Comparison of ENCODE assay signal across 31 cellular contexts in the genomic region with DNA sequence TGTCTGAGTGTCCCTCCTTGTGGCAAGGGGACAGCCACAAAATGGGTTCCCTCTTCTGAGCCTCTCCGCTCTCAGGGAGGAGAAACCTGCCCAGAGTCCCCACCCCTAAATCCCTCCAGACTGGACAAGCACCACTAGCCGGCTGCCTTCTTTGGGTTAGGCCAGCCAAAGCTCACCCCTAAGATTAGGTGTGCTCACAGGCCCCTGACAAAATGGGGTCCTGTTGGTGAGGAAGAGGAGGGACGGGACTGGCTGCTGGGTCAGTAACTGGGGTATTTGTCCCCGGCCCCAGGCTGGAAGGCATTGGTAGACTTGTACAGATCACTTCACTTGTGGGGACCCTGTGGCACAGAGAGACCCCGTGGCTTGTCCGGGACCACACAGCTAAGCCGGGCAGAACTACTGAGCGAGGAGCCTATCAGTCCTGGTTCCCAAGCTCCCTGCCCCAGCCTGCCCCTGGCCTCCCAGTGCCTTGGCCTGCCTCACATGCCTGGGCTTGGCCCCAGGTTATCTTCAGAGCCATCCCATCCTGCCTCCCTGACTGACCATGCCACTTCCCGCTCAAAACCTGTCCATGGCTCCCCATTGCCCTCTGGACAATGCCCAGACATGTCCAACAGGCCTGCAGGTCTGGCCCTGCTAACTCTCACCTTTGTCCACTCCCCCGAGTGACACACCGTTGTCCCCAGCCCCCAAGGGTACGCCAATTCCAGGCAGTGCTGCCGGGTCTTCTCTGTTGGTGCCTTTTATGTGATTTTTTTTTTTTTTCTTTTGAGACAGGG. TPM values are rescaled to one million over a fixed set of nuclear protein-coding genes. Genes with fewer than 3 reads are reported as not detected.
A peak's percentile ranks its signal among the peaks of the same experiment; 100 is the strongest.
DNase-seq lines count a peak whose midpoint lies in the region; ATAC-seq and TF ChIP-seq lines count a peak whose summit lies in the region.
"Had no signal": no experiment of that assay in that cellular context is flagged by ENCODE, and none has a peak within 500 bp of the region (broad histone marks: within the 10 kb centered on the region; RNA-seq: fewer than 3 reads in every experiment).

No MANE protein-coding gene starts in this region.

- H3K9me3 Mint-ChIP-seq in WTC11 (no peaks in the 10 kb centered on the region), memory B cell (no peaks in the 10 kb centered on the region)
- H3K9me3 Mint-ChIP-seq: activated naive CD8-positive, alpha-beta T cell treated with anti-CD3 and anti-CD28 coated beads, Interleukin-2, amount 10 ng/mL, durations not matched to agents 7 days and 5 days; activated T-cell treated with anti-CD3 and anti-CD28 coated beads, Interleukin-2, amount 50 U/mL, for 72 hours; endodermal cell; nephron progenitor cell had no signal

- intact Hi-C loops in mammary epithelial cell (cut with micrococcal nuclease) = no loop called here
- intact Hi-C loops in breast epithelium (cut with DNase I; ENCODE audit: low total_unique reads) = no loop called here
- intact Hi-C loops in upper lobe of right lung (cut with DNase I) = no loop called here
- intact Hi-C loops in sciatic nerve (cut with DNase I) = no loop called here

- no peaks in the 10 kb centered on the region for H3K9me3 ChIP-seq in mammary epithelial cell (replicated peaks; ENCODE audit: insufficient read depth, low read length)
- H3K9me3 ChIP-seq in breast epithelium = no peaks in the 10 kb centered on the region
- no peaks in the 10 kb centered on the region for H3K9me3 ChIP-seq in upper lobe of right lung
- H3K9me3 ChIP-seq: ascending aorta, BLaER1, spleen, upper lobe of left lung had no signal

- no peak for TF ChIP-seq POLR2A in breast epithelium (IDR thresholded peaks at IDR 0.05)

- H3K27me3 ChIP-seq in mammary epithelial cell (ENCODE audit: insufficient read depth, low read length) = peaks cover 3% of the 10 kb centered on the region
- H3K27me3 ChIP-seq in breast epithelium = peaks cover 6 to 24% of the 10 kb centered on the region in 2 donors
- H3K27me3 ChIP-seq in upper lobe of right lung = peaks cover 36% of the 10 kb centered on the region

- dilution Hi-C loops in mammary epithelial cell (cut with HindIII; ENCODE audit: low sequenced_read_pairs) = no loop called here

- no TSS peak for BruUV-seq in mammary epithelial cell (replicated peaks; lab: Mats Ljungman, UMichigan)

- TF ChIP-seq CTCF in mammary epithelial cell (conservative IDR thresholded peaks at IDR 0.05 in 1 of 2, IDR thresholded peaks at IDR 0.05 in 1 of 2; ENCODE audit: extremely low read depth in 1 of 2, insufficient read depth in 1 of 2, low read depth in 1 of 2, low read length in 2 of 2) (no peak), breast epithelium (IDR thresholded peaks at IDR 0.05) (no peak), WTC11 (IDR thresholded peaks at IDR 0.05) (no peak), upper lobe of right lung (IDR thresholded peaks at IDR 0.05) (no peak)

- no peak overlapping the region for H3K27ac ChIP-seq in mammary epithelial cell (ENCODE audit: insufficient read depth, low read depth, low read length)
- no peak overlapping the region for H3K27ac ChIP-seq in breast epithelium
- no peak overlapping the region for H3K27ac ChIP-seq in upper lobe of right lung
- H3K27ac ChIP-seq: ascending aorta, BLaER1, SK-N-MC, upper lobe of left lung had no signal

- H3K79me2 ChIP-seq in mammary epithelial cell (ENCODE audit: insufficient read depth, low read length) = no peaks in the 10 kb centered on the region

- POLR2A ChIA-PET in WTC11 (lab: Charles Lee) = interaction anchor here (0.7 kb wide), 1 partner anchor 8 kb away, joined by 3 read pairs; no protein-coding TSS in a partner anchor

- peak overlapping the region; percentile 86 for H2AFZ ChIP-seq in mammary epithelial cell (ENCODE audit: low read depth, low read length)

- H3K4me3 Mint-ChIP-seq in WTC11 (no peak overlapping the region), memory B cell (no peak overlapping the region)
- H3K4me3 Mint-ChIP-seq: activated CD8-positive, alpha-beta memory T cell treated with anti-CD3 and anti-CD28 coated beads, Interleukin-2, amount 10 ng/mL, durations not matched to agents 7 days and 5 days; activated naive CD8-positive, alpha-beta T cell treated with anti-CD3 and anti-CD28 coated beads, Interleukin-2, amount 10 ng/mL, durations not matched to agents 7 days and 5 days; endodermal cell; nephron progenitor cell had no signal

- H3K36me3 ChIP-seq in mammary epithelial cell (ENCODE audit: insufficient read depth, low read length) (no peaks in the 10 kb centered on the region), breast epithelium (no peaks in the 10 kb centered on the region), upper lobe of right lung (no peaks in the 10 kb centered on the region)
- H3K36me3 ChIP-seq: ascending aorta, BLaER1, spleen, upper lobe of left lung had no signal

- H3K27ac Mint-ChIP-seq in WTC11 (peak overlapping the region; percentile 41; the same call in 1 of the 2 replicates), memory B cell (peak overlapping the region; percentile 84)
- H3K27ac Mint-ChIP-seq: activated CD8-positive, alpha-beta memory T cell treated with anti-CD3 and anti-CD28 coated beads, Interleukin-2, amount 10 ng/mL, durations not matched to agents 7 days and 5 days; activated T-cell treated with anti-CD3 and anti-CD28 coated beads, Interleukin-2, amount 50 U/mL, for 72 hours; endodermal cell; nephron progenitor cell had no signal

- no peak overlapping the region for H3K4me2 ChIP-seq in mammary epithelial cell (ENCODE audit: insufficient read depth, low read depth, low read length)

- H3K4me3 ChIP-seq in mammary epithelial cell (replicated peaks in 1 of 3; ENCODE audit: insufficient read depth in 1 of 3, low read depth in 2 of 3, low read length in 3 of 3) (no peak overlapping the region), breast epithelium (no peak overlapping the region), upper lobe of right lung (no peak overlapping the region)
- H3K4me3 ChIP-seq: ascending aorta, BLaER1, SK-N-MC, spleen, upper lobe of left lung had no signal

- CTCF ChIA-PET in mammary epithelial cell (lab: Charles Lee; ENCODE audit: low non-redundant PET) (interaction anchor here (0.5 kb wide), 1 partner anchor 9 kb away, joined by 4 read pairs; no protein-coding TSS in a partner anchor), WTC11 (lab: Charles Lee) (interaction anchor here (0.8 to 1.0 kb wide), 2 partner anchors 9 to 181 kb away, joined by 3 read pairs; no protein-coding TSS in a partner anchor)

- H3K4me1 Mint-ChIP-seq in WTC11 (peaks cover 2% of the 10 kb centered on the region), memory B cell (peaks cover 8% of the 10 kb centered on the region)
- H3K4me1 Mint-ChIP-seq: endodermal cell had no signal

- no peak overlapping the region for H3K9ac ChIP-seq in mammary epithelial cell (ENCODE audit: insufficient read depth, low read length)
- H3K9ac ChIP-seq: BLaER1 had no signal

- H3K27me3 Mint-ChIP-seq in WTC11 (ENCODE audit: low read depth) = peaks cover 32% of the 10 kb centered on the region
- peaks cover 7% of the 10 kb centered on the region for H3K27me3 Mint-ChIP-seq in memory B cell

- DNase-seq in mammary epithelial cell (no peak), breast epithelium (ENCODE audit: low spot score in 2 of 2) (no peak), WTC11 (ENCODE audit: low spot score) (no peak), memory B cell (ENCODE audit: low spot score in 2 of 2) (no peak), upper lobe of right lung (no peak), sciatic nerve (ENCODE audit: low spot score) (no peak), epidermal melanocyte (ENCODE audit: insufficient read length, low spot score) (no peak), HPDE6-E6E7 (ENCODE audit: extremely low spot score) (no peak)
- DNase-seq: activated CD4-positive, alpha-beta T cell treated with anti-CD3 and anti-CD28 coated beads, Interleukin-2, amount 50 U/mL, for 1 hour; activated CD8-positive, alpha-beta memory T cell treated with anti-CD3 and anti-CD28 coated beads, Interleukin-2, amount 10 ng/mL, durations not matched to agents 7 days and 5 days; activated naive CD8-positive, alpha-beta T cell treated with anti-CD3 and anti-CD28 coated beads, Interleukin-2, amount 10 ng/mL, durations not matched to agents 7 days and 5 days; activated T-cell treated with anti-CD3 and anti-CD28 coated beads, Interleukin-2, amount 50 U/mL, for 72 hours; Calu3; caudate nucleus; endodermal cell; Karpas-422; left ventricle myocardium superior; NCI-H146; NCI-H446 treated with DMSO at 0.1 percent for 48 hours; NCI-H82; nephron progenitor cell; spleen; upper lobe of left lung had no signal

- in situ Hi-C loops in mammary epithelial cell (cut with MboI; ENCODE audit: low sequenced_read_pairs in 2 of 2) = no loop called here

- H4K20me1 ChIP-seq in mammary epithelial cell (ENCODE audit: insufficient read depth, low read length) = no peaks in the 10 kb centered on the region

- 48% methylated on average over 6 of the region's 13 CpGs for WGBS in mammary epithelial cell (ENCODE audit: low coverage, missing lambda C conversion rate)

- peaks cover 8% of the 10 kb centered on the region for H3K4me1 ChIP-seq in mammary epithelial cell (ENCODE audit: insufficient read depth, low read length)
- peaks cover 0 to 5% of the 10 kb centered on the region in 2 donors for H3K4me1 ChIP-seq in breast epithelium
- H3K4me1 ChIP-seq in upper lobe of right lung = peaks cover 4% of the 10 kb centered on the region
- H3K4me1 ChIP-seq: ascending aorta had no signal

- H3K36me3 Mint-ChIP-seq in WTC11 (no peaks in the 10 kb centered on the region), memory B cell (no peaks in the 10 kb centered on the region)
- H3K36me3 Mint-ChIP-seq: activated CD8-positive, alpha-beta memory T cell treated with anti-CD3 and anti-CD28 coated beads, Interleukin-2, amount 10 ng/mL, durations not matched to agents 7 days and 5 days; activated naive CD8-positive, alpha-beta T cell treated with anti-CD3 and anti-CD28 coated beads, Interleukin-2, amount 10 ng/mL, durations not matched to agents 7 days and 5 days had no signal

- ATAC-seq in WTC11 = no peak
- no peak for ATAC-seq in memory B cell (ENCODE audit: low read depth)
- ATAC-seq in upper lobe of right lung = peak; percentile 30
- no peak for ATAC-seq in sciatic nerve
- ATAC-seq: activated CD8-positive, alpha-beta memory T cell treated with anti-CD3 and anti-CD28 coated beads, Interleukin-2, amount 10 ng/mL, durations not matched to agents 7 days and 5 days; activated T-cell treated with anti-CD3 and anti-CD28 coated beads, Interleukin-2, amount 50 U/mL, for 72 hours; left ventricle myocardium superior had no signal

RNA-seq across cellular contexts. Expression of a gene that starts 10.5 kb away (rescaled TPM):
- total RNA-seq in mammary epithelial cell (not detected), breast epithelium (not detected), WTC11 (2021) (0.32 to 0.50 TPM (median 0.34 TPM) in 3 replicates), upper lobe of right lung (not detected), sciatic nerve (not detected)
- polyA plus RNA-seq in mammary epithelial cell = not detected
- polyA minus RNA-seq in mammary epithelial cell = not detected
- total RNA-seq: activated CD8-positive, alpha-beta memory T cell treated with anti-CD3 and anti-CD28 coated beads, Interleukin-2, amount 10 ng/mL, durations not matched to agents 7 days and 5 days; activated naive CD8-positive, alpha-beta T cell treated with anti-CD3 and anti-CD28 coated beads, Interleukin-2, amount 10 ng/mL, durations not matched to agents 7 days and 5 days; activated T-cell treated with anti-CD3 and anti-CD28 coated beads, Interleukin-2, amount 50 U/mL, for 72 hours; ascending aorta; Calu3; endodermal cell; fibroblast of lung; glomerular endothelial cell; left ventricle myocardium superior; mononuclear cell; right cardiac atrium; T-helper 2 cell treated with Interferon-gamma antibody and Interleukin-4, amounts not matched to agents 100 ng/mL and 5 ng/mL, for 36 hours; upper lobe of left lung had no signal
- polyA plus RNA-seq: fibroblast of lung, right cardiac atrium, spleen had no signal

RNA-seq across cellular contexts. Expression of a gene that starts 23.6 kb away (rescaled TPM):
- total RNA-seq in mammary epithelial cell (not detected), breast epithelium (1 to 10 TPM in 1 of 3 donors, not detected in 2; 4.5 TPM), WTC11 (2021) (not detected in 3 replicates), upper lobe of right lung (not detected), sciatic nerve (not detected)
- polyA plus RNA-seq in mammary epithelial cell = not detected
- not detected for polyA minus RNA-seq in mammary epithelial cell
- total RNA-seq: activated CD8-positive, alpha-beta memory T cell treated with anti-CD3 and anti-CD28 coated beads, Interleukin-2, amount 10 ng/mL, durations not matched to agents 7 days and 5 days; ascending aorta; Calu3; endodermal cell; fibroblast of lung; glomerular endothelial cell; left ventricle myocardium superior; mononuclear cell; spleen; T-helper 2 cell treated with Interferon-gamma antibody and Interleukin-4, amounts not matched to agents 100 ng/mL and 5 ng/mL, for 36 hours had no signal
- polyA plus RNA-seq: fibroblast of lung, right cardiac atrium had no signal

RNA-seq across cellular contexts. Expression of a gene that starts 49.2 kb away (rescaled TPM):
- total RNA-seq in mammary epithelial cell (10 to 100 TPM; 25.3 to 54.7 TPM), breast epithelium (10 to 100 TPM; 34.4 to 50.8 (median 44.9) TPM), WTC11 (2021) (105 to 111 TPM (median 110 TPM) in 3 replicates), upper lobe of right lung (32.0 TPM), sciatic nerve (29.6 TPM)
- 55.9 TPM for polyA plus RNA-seq in mammary epithelial cell
- 3.5 TPM for polyA minus RNA-seq in mammary epithelial cell

RNA-seq across cellular contexts. Expression of a gene that starts 51.6 kb away (rescaled TPM):
- total RNA-seq in mammary epithelial cell = under 1 TPM in 1 of 2 donors, not detected in 1; 0.42 TPM
- not detected for polyA plus RNA-seq in mammary epithelial cell
- polyA minus RNA-seq in mammary epithelial cell = not detected
- not detected for total RNA-seq in breast epithelium
- 0.44 to 1.1 TPM (median 0.50 TPM) in 3 replicates for total RNA-seq in WTC11 (2021)
- not detected for total RNA-seq in upper lobe of right lung
- total RNA-seq in sciatic nerve = not detected
- total RNA-seq: ascending aorta, fibroblast of lung, glomerular endothelial cell, left ventricle myocardium superior had no signal
- polyA plus RNA-seq: fibroblast of lung, spleen had no signal
